In genomic region chr16:28495098-28495793, GRCh38 we compare ENCODE assay signal across 10 cellular contexts. TPM values are rescaled to one million over a fixed set of nuclear protein-coding genes. Genes with fewer than 3 reads are reported as not detected.
A peak's percentile ranks its signal among the peaks of the same experiment; 100 is the strongest.
DNase-seq lines count a peak whose midpoint lies in the region; ATAC-seq and TF ChIP-seq lines count a peak whose summit lies in the region.
"Had no signal": no experiment of that assay in that cellular context is flagged by ENCODE, and none has a peak within 500 bp of the region (broad histone marks: within the 10 kb centered on the region; RNA-seq: fewer than 3 reads in every experiment).

No MANE protein-coding gene starts in this region.

- peak overlapping the region; percentile 80 to 99 (median 94) for H3K4me3 Mint-ChIP-seq in naive thymus-derived CD8-positive, alpha-beta T cell

- H3K18ac ChIP-seq in IMR-90 (ENCODE audit: low read depth, low read length), result no peak overlapping the region

- no peak overlapping the region for H2AK5ac ChIP-seq in IMR-90 (ENCODE audit: low read depth, low read length)

- H3K9me1 ChIP-seq in IMR-90 (ENCODE audit: insufficient read depth, low read length), result no peaks in the 10 kb centered on the region

- no peak overlapping the region for H2BK5ac ChIP-seq in IMR-90 (ENCODE audit: low read depth, low read length, poor library complexity, severe bottlenecking)

- H3K14ac ChIP-seq in IMR-90 (replicated peaks; ENCODE audit: low read depth, low read length), result no peak overlapping the region

- DNase-seq in IMR-90, result no peak
- no peak for DNase-seq in ascending aorta (ENCODE audit: low spot score in 2 of 2)
- peak in 1 of 10 donors; percentile 16 for DNase-seq in naive thymus-derived CD8-positive, alpha-beta T cell
- no peak for DNase-seq in NCI-H146 (lab: John Stamatoyannopoulos, UW)
- no peak for DNase-seq in HK-2 (ENCODE audit: unreplicated experiment)
- no peak for DNase-seq in EL
- DNase-seq: NCI-H774 had no signal

- H3K27ac ChIP-seq in BLaER1 treated with 17β-estradiol and CSF1 and Interleukin-3, amounts not matched to agents 10 nM and 100 nM, result peak overlapping the region; percentile 84 to 99 (median 98)
- H3K27ac ChIP-seq in IMR-90 (ENCODE audit: insufficient read depth, low read length) (no peak overlapping the region), ascending aorta (no peak overlapping the region)

- peak overlapping the region; percentile 61 for H2AFZ ChIP-seq in IMR-90 (replicated peaks; ENCODE audit: low read length, poor library complexity)

- peak overlapping the region; percentile 91 to 97 (median 95) for H3K9ac ChIP-seq in BLaER1 treated with 17β-estradiol and CSF1 and Interleukin-3, amounts not matched to agents 10 nM and 100 nM
- H3K9ac ChIP-seq in IMR-90 (ENCODE audit: low read depth, low read length), result no peak overlapping the region

- no peak overlapping the region for H2BK15ac ChIP-seq in IMR-90 (ENCODE audit: low read depth, low read length)

- no peak overlapping the region for H3K56ac ChIP-seq in IMR-90 (ENCODE audit: extremely low read depth, insufficient read depth, low read length)

- H3K27me3 Mint-ChIP-seq in naive thymus-derived CD8-positive, alpha-beta T cell, result no peaks in the 10 kb centered on the region

- no peaks in the 10 kb centered on the region for H3K9me3 Mint-ChIP-seq in naive thymus-derived CD8-positive, alpha-beta T cell

- peaks cover 0 to 37% (median 0%) of the 10 kb centered on the region in 11 experiments; a peak in 3 of 22 replicates for H4K20me1 ChIP-seq in BLaER1 treated with 17β-estradiol and CSF1 and Interleukin-3, amounts not matched to agents 10 nM and 100 nM
- H4K20me1 ChIP-seq in IMR-90 (ENCODE audit: insufficient read depth, low read length), result no peaks in the 10 kb centered on the region

- dilution Hi-C loops in IMR-90 (cut with HindIII; ENCODE audit: low sequenced_read_pairs, unreplicated experiment), result no loop called here

- 77% methylated on average over 11 of the region's 13 CpGs; no CpG with 5 or more reads in 1 of the 2 experiments for WGBS in IMR-90 (ENCODE audit: extremely low coverage in 2 of 2, insufficient read length in 1 of 2), 2 experiments

- H3K9me3 ChIP-seq in BLaER1 treated with 17β-estradiol and CSF1 and Interleukin-3, amounts not matched to agents 10 nM and 100 nM (replicated peaks in 1 of 11), result no peaks in the 10 kb centered on the region
- H3K9me3 ChIP-seq in IMR-90 (ENCODE audit: control insufficient read depth, insufficient read depth, low read length), result no peaks in the 10 kb centered on the region
- no peaks in the 10 kb centered on the region for H3K9me3 ChIP-seq in ascending aorta

- H3K4me3 ChIP-seq in BLaER1 treated with 17β-estradiol and CSF1 and Interleukin-3, amounts not matched to agents 10 nM and 100 nM, result peak overlapping the region in 9 of 10 experiments; percentile 48 to 97 (median 87); a peak in 16 of 20 replicates
- H3K4me3 ChIP-seq in IMR-90 (ENCODE audit: insufficient read depth, low read depth, low read length), result no peak overlapping the region
- H3K4me3 ChIP-seq in ascending aorta, result peak overlapping the region; percentile 6 to 44

- peak overlapping the region; percentile 90 to 99 (median 96) for H3K4me2 ChIP-seq in BLaER1 treated with 17β-estradiol and CSF1 and Interleukin-3, amounts not matched to agents 10 nM and 100 nM
- H3K4me2 ChIP-seq in IMR-90 (ENCODE audit: low read depth, low read length), result no peak overlapping the region

- no peak overlapping the region for H4K91ac ChIP-seq in IMR-90 (ENCODE audit: insufficient read depth, low read depth, low read length)

- H3K23ac ChIP-seq in IMR-90 (ENCODE audit: low read depth, low read length), result no peak overlapping the region

- no peak overlapping the region for H2BK120ac ChIP-seq in IMR-90 (ENCODE audit: low read depth, low read length)

- H2AK9ac ChIP-seq in IMR-90 (replicated peaks; ENCODE audit: low read depth, low read length, poor library complexity), result no peak overlapping the region

- BruUV-seq in IMR-90 (replicated peaks; lab: Mats Ljungman, UMichigan), result no TSS peak

- peaks cover 44 to 72% (median 65%) of the 10 kb centered on the region in 4 donors for H3K4me1 Mint-ChIP-seq in naive thymus-derived CD8-positive, alpha-beta T cell

- in situ Hi-C loops in IMR-90 (cut with MboI; ENCODE audit: low sequenced_read_pairs), result no loop called here

- CTCF ChIA-PET in IMR-90 (lab: Yijun Ruan, JAX), result no interaction called here

- no peak overlapping the region for H2BK20ac ChIP-seq in IMR-90 (ENCODE audit: low read depth, low read length)

- no peak for TF ChIP-seq CTCF in IMR-90 (conservative IDR thresholded peaks at IDR 0.05; ENCODE audit: low read depth, low read length)
- TF ChIP-seq CTCF in ascending aorta (IDR thresholded peaks at IDR 0.05), result no peak

- TF ChIP-seq RAD21 in IMR-90 (IDR thresholded peaks at IDR 0.05; ENCODE audit: low read length), result no peak

- no peak overlapping the region for H4K5ac ChIP-seq in IMR-90 (ENCODE audit: low read depth, low read length)

- intact Hi-C loops in IMR-90 (cut with micrococcal nuclease), result no loop called here
- intact Hi-C loops in ascending aorta (cut with DNase I), result no loop called here

- peak overlapping the region; percentile 97 to 100 (median 99) for H3K27ac Mint-ChIP-seq in naive thymus-derived CD8-positive, alpha-beta T cell

- H3K36me3 ChIP-seq in BLaER1 treated with 17β-estradiol and CSF1 and Interleukin-3, amounts not matched to agents 10 nM and 100 nM, result peaks cover 0 to 33% (median 4%) of the 10 kb centered on the region in 11 experiments; a peak in 12 of 22 replicates
- H3K36me3 ChIP-seq in IMR-90 (ENCODE audit: control insufficient read depth, insufficient read depth, low read length) (no peaks in the 10 kb centered on the region), ascending aorta (no peaks in the 10 kb centered on the region)

- no peak overlapping the region for H3K4ac ChIP-seq in IMR-90 (ENCODE audit: low read depth, low read length)

- TF ChIP-seq POLR2A in IMR-90 (IDR thresholded peaks at IDR 0.05; ENCODE audit: low read depth, low read length), result no peak

- ATAC-seq in IMR-90 (ENCODE audit: low read depth) (no peak), GM18870 (IDR thresholded peaks at IDR 0.05; ENCODE audit: unreplicated experiment) (no peak)
- no peak for ATAC-seq in naive thymus-derived CD8-positive, alpha-beta T cell

- H3K79me1 ChIP-seq in IMR-90 (ENCODE audit: low read depth in 1 of 2, low read length in 2 of 2), result peaks cover 0 to 13% of the 10 kb centered on the region in 2 experiments; a peak in 3 of 4 replicates

- H3K36me3 Mint-ChIP-seq in naive thymus-derived CD8-positive, alpha-beta T cell, result peaks cover 0 to 6% (median 0%) of the 10 kb centered on the region in 3 donors

- H4K8ac ChIP-seq in IMR-90 (ENCODE audit: low read depth in 2 of 2, low read length in 2 of 2), result no peak overlapping the region

- H3K4me1 ChIP-seq in BLaER1 treated with 17β-estradiol and CSF1 and Interleukin-3, amounts not matched to agents 10 nM and 100 nM, result peaks cover 54 to 85% (median 75%) of the 10 kb centered on the region in 10 experiments
- H3K4me1 ChIP-seq in IMR-90 (ENCODE audit: control insufficient read depth, insufficient read depth, low read length) (no peaks in the 10 kb centered on the region), ascending aorta (peaks cover 2 to 4% of the 10 kb centered on the region in 2 donors)

- POLR2A ChIA-PET in IMR-90 (lab: Charles Lee; ENCODE audit: unreplicated experiment), result no interaction called here
- POLR2A ChIA-PET in naive thymus-derived CD8-positive, alpha-beta T cell (lab: Charles Lee), result interaction anchor here (1.0 to 5.3 kb wide), 8 partner anchors 8 to 327 kb away, joined by 3 to 44 read pairs (median 13); partner anchors contain the start of genes ATXN2L and SGF29

- no peaks in the 10 kb centered on the region for H3K27me3 ChIP-seq in BLaER1 treated with 17β-estradiol and CSF1 and Interleukin-3, amounts not matched to agents 10 nM and 100 nM
- H3K27me3 ChIP-seq in IMR-90 (ENCODE audit: control insufficient read depth, insufficient read depth, low read length) (peaks cover 16% of the 10 kb centered on the region), ascending aorta (no peaks in the 10 kb centered on the region)

TF ChIP-seq in IMR-90, 13 proteins besides CTCF, POLR2A, EP300 and RAD21 (continues in another document):
- TF ChIP-seq SMC3 (IDR thresholded peaks at IDR 0.05; ENCODE audit: low read depth, low read length), result no peak

RNA-seq across cellular contexts. Expression of gene APOBR, which starts 0.8 kb away (rescaled TPM):
- total RNA-seq in IMR-90 (2012; rRNA removed), result not detected in 2 replicates
- not detected in 2 replicates for polyA plus RNA-seq in IMR-90 (2012; rRNA removed)
- not detected in 2 replicates for polyA plus RNA-seq in IMR-90 (2012; cell fraction: cytosol; rRNA removed)
- 0.01 TPM in 1 of 2 replicates, not detected in the other for polyA plus RNA-seq in IMR-90 (2012; cell fraction: nucleus; rRNA removed; ENCODE audit: low replicate concordance)
- 1.2 TPM for total RNA-seq in ascending aorta
- 1 to 10 TPM; 7.6 to 9.0 TPM for total RNA-seq in naive thymus-derived CD8-positive, alpha-beta T cell
- polyA plus RNA-seq in naive thymus-derived CD8-positive, alpha-beta T cell, result 1 to 10 TPM in 1 of 3 donors, under 1 TPM in 2; 0.38 to 1.1 (median 0.76) TPM

RNA-seq across cellular contexts. Expression of gene CLN3, which starts 3.4 kb away (rescaled TPM):
- total RNA-seq in IMR-90 (2012; rRNA removed), result 3.3 and 3.9 TPM in 2 replicates
- 15.9 TPM in 2 replicates for polyA plus RNA-seq in IMR-90 (2012; rRNA removed)
- 10.7 and 16.4 TPM in 2 replicates for polyA plus RNA-seq in IMR-90 (2012; cell fraction: cytosol; rRNA removed)
- polyA plus RNA-seq in IMR-90 (2012; cell fraction: nucleus; rRNA removed; ENCODE audit: low replicate concordance), result 41.8 and 77.5 TPM in 2 replicates
- total RNA-seq in ascending aorta, result 16.1 TPM
- 10 to 100 TPM; 71.0 to 79.6 TPM for total RNA-seq in naive thymus-derived CD8-positive, alpha-beta T cell
- polyA plus RNA-seq in naive thymus-derived CD8-positive, alpha-beta T cell, result 10 to 100 TPM; 16.2 to 27.2 (median 17.2) TPM

RNA-seq across cellular contexts. Expression of gene IL27, which starts 11.4 kb away (rescaled TPM):
- total RNA-seq in IMR-90 (2012; rRNA removed) (not detected in 2 replicates), ascending aorta (not detected)
- polyA plus RNA-seq in IMR-90 (2012; rRNA removed), result not detected in 2 replicates
- polyA plus RNA-seq in IMR-90 (2012; cell fraction: cytosol; rRNA removed), result not detected in 2 replicates
- not detected in 2 replicates for polyA plus RNA-seq in IMR-90 (2012; cell fraction: nucleus; rRNA removed; ENCODE audit: low replicate concordance)
- total RNA-seq in naive thymus-derived CD8-positive, alpha-beta T cell, result not detected
- polyA plus RNA-seq in naive thymus-derived CD8-positive, alpha-beta T cell, result not detected
- total RNA-seq: renal cortical epithelial cell had no signal

RNA-seq across cellular contexts. Expression of gene NPIPB7, which starts 23.1 kb away (rescaled TPM):
- total RNA-seq in IMR-90 (2012; rRNA removed) (not detected in 2 replicates), ascending aorta (not detected)
- 0.10 TPM in 1 of 2 replicates, not detected in the other for polyA plus RNA-seq in IMR-90 (2012; rRNA removed)
- not detected in 2 replicates for polyA plus RNA-seq in IMR-90 (2012; cell fraction: cytosol; rRNA removed)
- 0.31 TPM in 1 of 2 replicates, not detected in the other for polyA plus RNA-seq in IMR-90 (2012; cell fraction: nucleus; rRNA removed; ENCODE audit: low replicate concordance)
- total RNA-seq in naive thymus-derived CD8-positive, alpha-beta T cell, result under 1 TPM; 0.68 to 0.69 TPM
- polyA plus RNA-seq in naive thymus-derived CD8-positive, alpha-beta T cell, result under 1 TPM in 1 of 3 donors, not detected in 2; 0.27 TPM
- total RNA-seq: renal cortical epithelial cell had no signal

RNA-seq across cellular contexts. Expression of gene NUPR1, which starts 43.5 kb away (rescaled TPM):
- 5.8 and 10.2 TPM in 2 replicates for total RNA-seq in IMR-90 (2012; rRNA removed)
- polyA plus RNA-seq in IMR-90 (2012; rRNA removed), result 27.9 and 29.8 TPM in 2 replicates
- 37.4 and 107 TPM in 2 replicates for polyA plus RNA-seq in IMR-90 (2012; cell fraction: cytosol; rRNA removed)
- 11.6 and 16.7 TPM in 2 replicates for polyA plus RNA-seq in IMR-90 (2012; cell fraction: nucleus; rRNA removed; ENCODE audit: low replicate concordance)
- 290 TPM for total RNA-seq in ascending aorta
- under 1 TPM in 1 of 2 experiments, not detected in 1; 0.05 TPM for total RNA-seq in naive thymus-derived CD8-positive, alpha-beta T cell
- not detected for polyA plus RNA-seq in naive thymus-derived CD8-positive, alpha-beta T cell

Comparison
In these comparisons a context has a peak if more than half of its experiments do, and no peak if none do; other contexts are left out.
1. H3K27ac ChIP-seq: peak in BLaER1 treated with 17β-estradiol and CSF1 and Interleukin-3, amounts not matched to agents 10 nM and 100 nM (11 of 11); none in IMR-90 (single experiment) and ascending aorta (0 of 2).